In genomic region chr4:158016511-158016910, GRCh38 we compare ENCODE assay signal across 14 cellular contexts.
DNase-seq lines count a peak whose midpoint lies in the region; ATAC-seq and TF ChIP-seq lines count a peak whose summit lies in the region.
"Had no signal": no experiment of that assay in that cellular context is flagged by ENCODE, and none has a peak within 500 bp of the region (broad histone marks: within the 10 kb centered on the region; RNA-seq: fewer than 3 reads in every experiment).

No MANE protein-coding gene starts in this region.

- BruUV-seq in mammary epithelial cell (replicated peaks; lab: Mats Ljungman, UMichigan) = no TSS peak

- no peaks in the 10 kb centered on the region for H4K20me1 ChIP-seq in mammary epithelial cell (ENCODE audit: insufficient read depth, low read length)

- CTCF ChIA-PET in mammary epithelial cell (lab: Charles Lee; ENCODE audit: low non-redundant PET) = no interaction called here

- intact Hi-C loops in Right ventricle myocardium inferior (cut with DNase I) = no loop called here
- intact Hi-C loops in cardiac septum (cut with DNase I) = no loop called here
- intact Hi-C loops in mammary epithelial cell (cut with micrococcal nuclease) = loop anchor here (10.0 kb wide), 1 partner anchor 78 kb away; no protein-coding TSS in a partner anchor
- intact Hi-C loops in left lung (cut with DNase I) = no loop called here
- intact Hi-C loops in aorta (cut with DNase I) = no loop called here

- no peaks in the 10 kb centered on the region for H3K36me3 ChIP-seq in mammary epithelial cell (ENCODE audit: insufficient read depth, low read length)
- no peaks in the 10 kb centered on the region for H3K36me3 ChIP-seq in left lung
- H3K36me3 ChIP-seq in aorta (ENCODE audit: control insufficient read depth in 1 of 2, insufficient read depth in 2 of 2, low read length in 1 of 2) = no peaks in the 10 kb centered on the region
- H3K36me3 ChIP-seq: cardiac muscle cell had no signal

- DNase-seq in Right ventricle myocardium inferior (ENCODE audit: missing footprints) (no peak), cardiac septum (ENCODE audit: low spot score) (no peak), mammary epithelial cell (peak; percentile 65), left lung (no peak), aorta (no peak), iPS-NIHi7 (ENCODE audit: extremely low spot score) (no peak)
- DNase-seq: activated CD4-positive, alpha-beta memory T cell treated with anti-CD3 and anti-CD28 coated beads, Interleukin-2, amount 10 ng/mL, durations not matched to agents 7 days and 5 days; Calu3; H9; NCI-H2081 had no signal

- WGBS in mammary epithelial cell (ENCODE audit: low coverage, missing lambda C conversion rate) = 5% methylated on average over 1 of the region's 1 CpG
- 80 to 89% methylated on average over 1 of the region's 1 CpG for WGBS in aorta, 2 donors

- H3K4me3 ChIP-seq in mammary epithelial cell (replicated peaks in 1 of 3; ENCODE audit: insufficient read depth in 1 of 3, low read depth in 2 of 3, low read length in 3 of 3) (no peak overlapping the region), left lung (no peak overlapping the region), aorta (ENCODE audit: low read length in 2 of 2) (no peak overlapping the region)
- H3K4me3 ChIP-seq: cardiac muscle cell, hepatocyte had no signal

- no peaks in the 10 kb centered on the region for H3K9me3 ChIP-seq in mammary epithelial cell (replicated peaks; ENCODE audit: insufficient read depth, low read length)
- H3K9me3 ChIP-seq in left lung = no peaks in the 10 kb centered on the region
- no peaks in the 10 kb centered on the region for H3K9me3 ChIP-seq in aorta (ENCODE audit: control insufficient read depth, low read length)

- in situ Hi-C loops in mammary epithelial cell (cut with MboI; ENCODE audit: low sequenced_read_pairs in 2 of 2) = no loop called here

- H3K27me3 ChIP-seq in mammary epithelial cell (ENCODE audit: insufficient read depth, low read length) (no peaks in the 10 kb centered on the region), left lung (no peaks in the 10 kb centered on the region), aorta (ENCODE audit: control insufficient read depth in 1 of 2, insufficient read depth in 2 of 2, low read length in 1 of 2) (no peaks in the 10 kb centered on the region)
- H3K27me3 ChIP-seq: cardiac muscle cell, hepatocyte had no signal

- no peak for TF ChIP-seq CTCF in mammary epithelial cell (conservative IDR thresholded peaks at IDR 0.05 in 1 of 2, IDR thresholded peaks at IDR 0.05 in 1 of 2; ENCODE audit: extremely low read depth in 1 of 2, insufficient read depth in 1 of 2, low read depth in 1 of 2, low read length in 2 of 2)
- TF ChIP-seq CTCF in left lung (IDR thresholded peaks at IDR 0.05) = no peak

- peaks cover 45% of the 10 kb centered on the region for H3K4me1 ChIP-seq in mammary epithelial cell (ENCODE audit: insufficient read depth, low read length)
- peaks cover 0 to 12% of the 10 kb centered on the region in 2 donors for H3K4me1 ChIP-seq in left lung
- H3K4me1 ChIP-seq in aorta (ENCODE audit: control insufficient read depth in 1 of 2, insufficient read depth in 2 of 2, low read length in 2 of 2) = peaks cover 0 to 4% of the 10 kb centered on the region in 2 donors

- no peak overlapping the region for H3K4me2 ChIP-seq in mammary epithelial cell (ENCODE audit: insufficient read depth, low read depth, low read length)
- H3K4me2 ChIP-seq: hepatocyte had no signal

- peak; percentile 20 for ATAC-seq in Right ventricle myocardium inferior
- peak; percentile 47 for ATAC-seq in left lung
- peak; percentile 49 for ATAC-seq in aorta (ENCODE audit: low FRiP score)
- ATAC-seq in GM19452 (IDR thresholded peaks at IDR 0.05; ENCODE audit: unreplicated experiment) = no peak
- no peak for ATAC-seq in HG03159 (IDR thresholded peaks at IDR 0.05; ENCODE audit: unreplicated experiment)

- no peak overlapping the region for H2AFZ ChIP-seq in mammary epithelial cell (ENCODE audit: low read depth, low read length)
- H2AFZ ChIP-seq: hepatocyte had no signal

- H3K9ac ChIP-seq in mammary epithelial cell (ENCODE audit: insufficient read depth, low read length) = no peak overlapping the region

- dilution Hi-C loops in mammary epithelial cell (cut with HindIII; ENCODE audit: low sequenced_read_pairs) = no loop called here

- H3K79me2 ChIP-seq in mammary epithelial cell (ENCODE audit: insufficient read depth, low read length) = no peaks in the 10 kb centered on the region
- H3K79me2 ChIP-seq: hepatocyte had no signal

- H3K27ac ChIP-seq in mammary epithelial cell (ENCODE audit: insufficient read depth, low read depth, low read length) (no peak overlapping the region), left lung (no peak overlapping the region), aorta (ENCODE audit: low read depth in 1 of 2, low read length in 2 of 2) (no peak overlapping the region)
- H3K27ac ChIP-seq: cardiac muscle cell, hepatocyte had no signal

Comparison
In these comparisons a context has a peak if more than half of its experiments do, and no peak if none do; other contexts are left out.
1. ATAC-seq: peak in Right ventricle myocardium inferior (single experiment), left lung (single experiment) and aorta (single experiment); none in GM19452 (single experiment) and HG03159 (single experiment).